ENCODE assay signal across 2 cellular contexts in genomic region chr6:34130870-34131269, GRCh38.
TF ChIP-seq lines count a peak whose summit lies in the region.

No MANE protein-coding gene starts in this region.

TF ChIP-seq in HCT116, 20 proteins besides CTCF, POLR2A, EP300 and RAD21:
- TF ChIP-seq ZFX (IDR thresholded peaks at IDR 0.05) (0 out of 2 replicates have a peak, but pooled peaks have one; percentile 12), EZH2phosphoT487 (IDR thresholded peaks at IDR 0.05; ENCODE audit: borderline replicate concordance) (no peak)

TF ChIP-seq in H1, 55 proteins besides CTCF, POLR2A, EP300 and RAD21:
- TF ChIP-seq JUND (IDR thresholded peaks at IDR 0.05; ENCODE audit: low read length) (peak; percentile 69), SIRT6 (IDR thresholded peaks at IDR 0.05; ENCODE audit: low read length) (no peak), NANOG (IDR thresholded peaks at IDR 0.05; ENCODE audit: insufficient read depth, low read depth, low read length, poor library complexity, severe bottlenecking) (no peak), CTBP2 (IDR thresholded peaks at IDR 0.05; ENCODE audit: borderline replicate concordance, insufficient read depth, insufficient read length, low read length) (no peak), SP2 (IDR thresholded peaks at IDR 0.05; ENCODE audit: low read length) (no peak), E2F6 (IDR thresholded peaks at IDR 0.05) (no peak), MAFK (IDR thresholded peaks at IDR 0.05; ENCODE audit: low read depth, low read length) (peak; percentile 42; the same call in 1 of the 2 replicates), BCL11A (IDR thresholded peaks at IDR 0.05; ENCODE audit: low read depth in 2 of 2, low read length in 2 of 2) (no peak)
